ENCODE assay signal across 9 cellular contexts in genomic region chr15:40325188-40325587, GRCh38. TPM values are rescaled to one million over a fixed set of nuclear protein-coding genes. Genes with fewer than 3 reads are reported as not detected.
DNase-seq lines count a peak whose midpoint lies in the region; ATAC-seq and TF ChIP-seq lines count a peak whose summit lies in the region.
"Had no signal": no experiment of that assay in that cellular context is flagged by ENCODE, and none has a peak within 500 bp of the region (broad histone marks: within the 10 kb centered on the region; RNA-seq: fewer than 3 reads in every experiment).

No MANE protein-coding gene starts in this region.

- H2AFZ ChIP-seq in PC-9: no peak overlapping the region
- H2AFZ ChIP-seq in trophoblast cell (ENCODE audit: insufficient read depth, low read length, poor library complexity): no peak overlapping the region

- H4K8ac ChIP-seq in trophoblast cell (ENCODE audit: low read depth, low read length): no peak overlapping the region

- H3K4me1 Mint-ChIP-seq in Calu3 (ENCODE audit: low read depth, unreplicated experiment): no peaks in the 10 kb centered on the region
- H3K4me1 Mint-ChIP-seq in endothelial cell (ENCODE audit: unreplicated experiment): peaks cover 55% of the 10 kb centered on the region

- H4K91ac ChIP-seq in trophoblast cell (ENCODE audit: low read depth, low read length): no peak overlapping the region

- no peak for ATAC-seq in GM18498 (IDR thresholded peaks at IDR 0.05; ENCODE audit: unreplicated experiment)

- no peak overlapping the region for H3K4ac ChIP-seq in trophoblast cell (ENCODE audit: low read depth, low read length)

- no peak overlapping the region for H2AK5ac ChIP-seq in trophoblast cell (ENCODE audit: low read length)

- H3K4me2 ChIP-seq in PC-9 (peak overlapping the region; percentile 79), trophoblast cell (ENCODE audit: low read length) (peak overlapping the region; percentile 93)

- no peak overlapping the region for H3K18ac ChIP-seq in trophoblast cell (ENCODE audit: low read length)

- POLR2A ChIA-PET in PC-9 (lab: Charles Lee; ENCODE audit: unreplicated experiment): interaction anchor here (0.6 kb wide), 1 partner anchor 729 kb away, joined by 3 read pairs; no protein-coding TSS in a partner anchor

- H3K27me3 ChIP-seq in PC-9 (ENCODE audit: insufficient read depth, low read depth) (no peaks in the 10 kb centered on the region), trophoblast cell (ENCODE audit: insufficient read depth, low read length) (no peaks in the 10 kb centered on the region)

- no peaks in the 10 kb centered on the region for H4K20me1 ChIP-seq in PC-9 (ENCODE audit: insufficient read depth)

- H2BK12ac ChIP-seq in trophoblast cell (ENCODE audit: low read length): no peak overlapping the region

- no peak overlapping the region for H4K12ac ChIP-seq in trophoblast cell (ENCODE audit: low read depth, low read length)

- DNase-seq in Calu3 (no peak), PC-9 (no peak), endothelial cell (ENCODE audit: low spot score) (no peak), trophoblast cell (no peak), GOT3 (lab: John Stamatoyannopoulos, UW) (no peak), amniotic stem cell (lab: John Stamatoyannopoulos, UW) (no peak), SW480 (ENCODE audit: low spot score) (no peak)

- peak overlapping the region; percentile 59; the same call in 1 of the 2 replicates for H3K4me3 ChIP-seq in PC-9
- H3K4me3 ChIP-seq in trophoblast cell (ENCODE audit: low read depth, low read length): no peak overlapping the region

- H3K36me3 Mint-ChIP-seq in Calu3 (ENCODE audit: insufficient read depth, unreplicated experiment) (peaks cover 18% of the 10 kb centered on the region), endothelial cell (ENCODE audit: low read depth, unreplicated experiment) (no peaks in the 10 kb centered on the region)

- CTCF ChIA-PET in Calu3 (lab: Charles Lee): interaction anchor here (1.2 kb wide), 1 partner anchor 13 kb away, joined by 7 read pairs; no protein-coding TSS in a partner anchor
- CTCF ChIA-PET in PC-9 (lab: Charles Lee): interaction anchor here (1.0 to 1.4 kb wide), 2 partner anchors 13 to 42 kb away, joined by 3 read pairs; no protein-coding TSS in a partner anchor

- H3K4me1 ChIP-seq in PC-9 (replicated peaks; ENCODE audit: insufficient read depth): peaks cover 10% of the 10 kb centered on the region; the same call in 1 of the 2 replicates
- H3K4me1 ChIP-seq in trophoblast cell (ENCODE audit: control insufficient read depth in 1 of 2, insufficient read depth in 2 of 2, low read length in 2 of 2): peaks cover 39 to 57% of the 10 kb centered on the region in 2 experiments

- H3K9me2 ChIP-seq in PC-9 (ENCODE audit: insufficient read depth): no peaks in the 10 kb centered on the region

- H3K14ac ChIP-seq in trophoblast cell (ENCODE audit: low read length): no peak overlapping the region

- no peak overlapping the region for H3K27ac ChIP-seq in PC-9
- no peak overlapping the region for H3K27ac ChIP-seq in trophoblast cell (ENCODE audit: low read depth, low read length)

- 0 out of 2 replicates have a peak, but pooled peaks cover 2% of the 10 kb centered on the region for H3K79me2 ChIP-seq in PC-9 (ENCODE audit: low read depth)
- H3K79me2 ChIP-seq in trophoblast cell (ENCODE audit: control insufficient read depth, insufficient read depth, low read length, poor library complexity): peaks cover 4% of the 10 kb centered on the region

- no peaks in the 10 kb centered on the region for H3K9me3 Mint-ChIP-seq in Calu3 (ENCODE audit: low read depth, unreplicated experiment)
- H3K9me3 Mint-ChIP-seq in endothelial cell (ENCODE audit: unreplicated experiment): no peaks in the 10 kb centered on the region

- no peak overlapping the region for H2BK120ac ChIP-seq in trophoblast cell (ENCODE audit: insufficient read depth, low read length, poor library complexity)

- TF ChIP-seq CTCF in Calu3 (IDR thresholded peaks at IDR 0.05; ENCODE audit: unreplicated experiment): no peak
- TF ChIP-seq CTCF in PC-9 (conservative IDR thresholded peaks at IDR 0.05): no peak
- TF ChIP-seq CTCF in endothelial cell (IDR thresholded peaks at IDR 0.05; ENCODE audit: unreplicated experiment): no peak

- H3K23ac ChIP-seq in trophoblast cell (ENCODE audit: low read length): no peak overlapping the region

- no peak overlapping the region for H2BK5ac ChIP-seq in trophoblast cell (ENCODE audit: low read depth, low read length, poor library complexity)

- H3K79me1 ChIP-seq in trophoblast cell (ENCODE audit: low read length): peaks cover 46% of the 10 kb centered on the region

- no peak overlapping the region for H3K9ac ChIP-seq in trophoblast cell (ENCODE audit: low read length)

- intact Hi-C loops in Calu3 (cut with micrococcal nuclease; ENCODE audit: unreplicated experiment) (no loop called here), PC-9 (cut with micrococcal nuclease; ENCODE audit: unreplicated experiment) (no loop called here)

- no peak overlapping the region for H3K27ac Mint-ChIP-seq in Calu3 (ENCODE audit: unreplicated experiment)
- H3K27ac Mint-ChIP-seq in endothelial cell (ENCODE audit: unreplicated experiment): peak overlapping the region; percentile 70

- H3K9me3 ChIP-seq in PC-9 (ENCODE audit: insufficient read depth, low read depth) (no peaks in the 10 kb centered on the region), trophoblast cell (ENCODE audit: insufficient read depth, low read depth, low read length) (no peaks in the 10 kb centered on the region)

- H3F3A ChIP-seq in PC-9 (ENCODE audit: insufficient read depth, low read depth): peaks cover 18% of the 10 kb centered on the region

- H3K27me3 Mint-ChIP-seq in Calu3 (ENCODE audit: unreplicated experiment): no peaks in the 10 kb centered on the region
- peaks cover 16% of the 10 kb centered on the region for H3K27me3 Mint-ChIP-seq in endothelial cell (ENCODE audit: unreplicated experiment)

- BruUV-seq in Calu3 (replicated peaks; lab: Mats Ljungman, UMichigan): no TSS peak
- BruUV-seq in PC-9 (replicated peaks; lab: Mats Ljungman, UMichigan): TSS peak; percentile 53

- no peaks in the 10 kb centered on the region for H3K36me3 ChIP-seq in PC-9 (ENCODE audit: low read depth)
- H3K36me3 ChIP-seq in trophoblast cell (ENCODE audit: control insufficient read depth in 1 of 2, insufficient read depth in 2 of 2, low read length in 2 of 2): peaks cover 0 to 2% of the 10 kb centered on the region in 2 experiments

- peak overlapping the region; percentile 50 for H3K4me3 Mint-ChIP-seq in Calu3 (ENCODE audit: low read depth, unreplicated experiment)
- peak overlapping the region; percentile 88 for H3K4me3 Mint-ChIP-seq in endothelial cell (ENCODE audit: unreplicated experiment)

- WGBS in trophoblast cell (ENCODE audit: extremely low coverage, insufficient coverage, insufficient read length): no CpG with 5 or more reads among the region's 2 CpGs

RNA-seq across cellular contexts. Expression of gene INAFM2, which starts 1.7 kb away (rescaled TPM):
- 14.3 and 16.6 TPM in 2 replicates for total RNA-seq in Calu3 (2022)
- total RNA-seq in PC-9 (2021): 2.4 and 3.1 TPM in 2 replicates
- total RNA-seq in endothelial cell (ENCODE audit: unreplicated experiment): 17.7 TPM
- polyA plus RNA-seq in trophoblast cell (2013): 35.8 and 37.5 TPM in 2 replicates

RNA-seq across cellular contexts. Expression of gene CCDC9B, which starts 15.6 kb away (rescaled TPM):
- 85.6 and 102 TPM in 2 replicates for total RNA-seq in Calu3 (2022)
- 141 and 168 TPM in 2 replicates for total RNA-seq in PC-9 (2021)
- total RNA-seq in endothelial cell (ENCODE audit: unreplicated experiment): 0.92 TPM
- polyA plus RNA-seq in trophoblast cell (2013): 0.15 and 0.31 TPM in 2 replicates

RNA-seq across cellular contexts. Expression of gene PLCB2, which starts 17.5 kb away (rescaled TPM):
- 37.3 and 43.1 TPM in 2 replicates for total RNA-seq in Calu3 (2022)
- total RNA-seq in PC-9 (2021): 0.92 and 1.6 TPM in 2 replicates
- total RNA-seq in endothelial cell (ENCODE audit: unreplicated experiment): 71.3 TPM
- polyA plus RNA-seq in trophoblast cell (2013): 1.1 and 1.5 TPM in 2 replicates

RNA-seq across cellular contexts. Expression of gene PHGR1, which starts 25.6 kb away (rescaled TPM):
- not detected in 2 replicates for total RNA-seq in Calu3 (2022)
- total RNA-seq in PC-9 (2021): not detected in 2 replicates
- not detected for total RNA-seq in endothelial cell (ENCODE audit: unreplicated experiment)
- not detected in 2 replicates for polyA plus RNA-seq in trophoblast cell (2013)
- total RNA-seq: epithelial cell of proximal tubule had no signal

RNA-seq across cellular contexts. Expression of gene DISP2, which starts 32.8 kb away (rescaled TPM):
- total RNA-seq in Calu3 (2022) (1.1 and 1.3 TPM in 2 replicates), PC-9 (2021) (0.35 and 0.63 TPM in 2 replicates), endothelial cell (ENCODE audit: unreplicated experiment) (3.6 TPM)
- 0.34 and 0.35 TPM in 2 replicates for polyA plus RNA-seq in trophoblast cell (2013)

Comparison
In these comparisons a context has a peak if more than half of its experiments do, and no peak if none do; other contexts are left out.
1. RNA of gene CCDC9B, which starts 15.6 kb away (total RNA-seq): 141 to 168 TPM in PC-9 and 85.6 to 102 TPM in Calu3; 0.92 TPM in endothelial cell (single experiment); every median in the first group is over 10 times any median in the second.
2. RNA of gene PLCB2, which starts 17.5 kb away (total RNA-seq): 71.3 TPM in endothelial cell (single experiment) and 37.3 to 43.1 TPM in Calu3; 0.92 to 1.6 TPM in PC-9; every median in the first group is over 10 times any median in the second.